ENCODE assay signal across 24 cellular contexts in genomic region chr3:28267984-28268849, GRCh38. TPM values are rescaled to one million over a fixed set of nuclear protein-coding genes. Genes with fewer than 3 reads are reported as not detected.
DNase-seq lines count a peak whose midpoint lies in the region; ATAC-seq, FAIRE-seq and TF ChIP-seq lines count a peak whose summit lies in the region.
"Had no signal": no experiment of that assay in that cellular context is flagged by ENCODE, and none has a peak within 500 bp of the region (broad histone marks: within the 10 kb centered on the region; RNA-seq: fewer than 3 reads in every experiment).

No MANE protein-coding gene starts in this region.

- no peaks in the 10 kb centered on the region for H3K9me3 ChIP-seq in pancreas
- H3K9me3 ChIP-seq: neutrophil had no signal

- H3K27ac ChIP-seq in pancreas: no peak overlapping the region
- H3K27ac ChIP-seq: HL-60, neutrophil had no signal

- H3K36me3 ChIP-seq in pancreas: peaks cover 0 to 3% (median 0%) of the 10 kb centered on the region in 3 donors

- DNase-seq in NCI-H748 (lab: John Stamatoyannopoulos, UW; ENCODE audit: unreplicated experiment): peak; percentile 2
- no peak for DNase-seq in NCI-H748 treated with DMSO at 0.1 percent for 48 hours (lab: John Stamatoyannopoulos, UW)
- peak; percentile 49 for DNase-seq in NOMO-1 treated with DMSO at 0.1 percent for 48 hours (lab: John Stamatoyannopoulos, UW; ENCODE audit: unreplicated experiment)
- peak; percentile 18 for DNase-seq in epithelial cell of esophagus (ENCODE audit: low read depth)
- DNase-seq in pancreas: peak in 2 of 6 donors; percentile 8 to 24
- DNase-seq in iPS-NIHi7 (ENCODE audit: extremely low spot score): no peak
- DNase-seq in cortex of kidney (lab: John Stamatoyannopoulos, UW): no peak
- DNase-seq in foreskin melanocyte: no peak
- DNase-seq: activated CD4-positive, alpha-beta T cell treated with anti-CD3 and anti-CD28 coated beads for 48 hours; activated CD8-positive, alpha-beta memory T cell treated with anti-CD3 and anti-CD28 coated beads, Interleukin-2, amount 50 U/mL, for 4 hours; activated gamma-delta T cell; amygdala; DMS153; H7; kidney glomerular epithelial cell; NCI-H1105; NCI-H2107; NCI-H524 treated with DMSO at 0.1 percent for 48 hours; stimulated activated naive CD8-positive, alpha-beta T cell treated with anti-CD3 and anti-CD28 coated beads, Interleukin-15, Interleukin-2, amounts not matched to agents 100 U/mL and 50 U/mL, for 24 hours; T1000; trophoblast cell had no signal

- TF ChIP-seq CTCF in epithelial cell of esophagus (IDR thresholded peaks at IDR 0.05; ENCODE audit: insufficient read depth, low read depth, low read length, missing control alignments) (peak; percentile 12), pancreas (IDR thresholded peaks at IDR 0.05) (no peak)

- 34 to 37% methylated on average over 5 of the region's 5 CpGs for WGBS in pancreas, 2 donors

- FAIRE-seq in pancreas (lab: Jason Lieb, UNC): no peak

- H3K4me3 ChIP-seq in epithelial cell of esophagus (ENCODE audit: low read length): no peak overlapping the region
- H3K4me3 ChIP-seq in pancreas: no peak overlapping the region

- H3K4me1 ChIP-seq in pancreas: peaks cover 0 to 5% (median 0%) of the 10 kb centered on the region in 3 donors

- no peaks in the 10 kb centered on the region for H3K27me3 ChIP-seq in pancreas
- H3K27me3 ChIP-seq: neutrophil had no signal

- ATAC-seq in pancreas: peak; percentile 82 to 85 (median 83)
- ATAC-seq: SK-N-SH treated with all-trans-retinoic acid at 6 μM for 48 hours; stimulated activated naive CD8-positive, alpha-beta T cell treated with anti-CD3 and anti-CD28 coated beads, Interleukin-15, Interleukin-2, amounts not matched to agents 100 U/mL and 50 U/mL, for 24 hours had no signal

- intact Hi-C loops in pancreas (cut with DNase I): no loop called here

RNA-seq across cellular contexts. Expression of gene CMC1, which starts 26.8 kb away (rescaled TPM):
- 1 to 10 TPM; 4.3 to 9.3 (median 7.1) TPM for total RNA-seq in pancreas
- polyA plus RNA-seq in pancreas: 10 to 100 TPM; 16.4 to 23.9 TPM

Comparison
In these comparisons a context has a peak if more than half of its experiments do, and no peak if none do; other contexts are left out.
1. DNase-seq: peak in NCI-H748 (single experiment), NOMO-1 treated with DMSO at 0.1 percent for 48 hours (single experiment) and epithelial cell of esophagus (single experiment); none in NCI-H748 treated with DMSO at 0.1 percent for 48 hours (single experiment), iPS-NIHi7 (single experiment), cortex of kidney (single experiment) and foreskin melanocyte (single experiment).